ENCODE assay signal across 1 cellular context in genomic region chr11:61892085-61892370, GRCh38.
TF ChIP-seq lines count a peak whose summit lies in the region.

No MANE protein-coding gene starts in this region.

TF ChIP-seq in HepG2, 621 proteins besides CTCF, POLR2A, EP300 and RAD21:
- TF ChIP-seq ZNF121 (CRISPR knock-in tag; IDR thresholded peaks at IDR 0.05), result no peak
- TF ChIP-seq HNF4G (IDR thresholded peaks at IDR 0.05; ENCODE audit: borderline replicate concordance, low read depth, low read length), result no peak
- no peak for TF ChIP-seq HNF4G (CRISPR knock-in tag; IDR thresholded peaks at IDR 0.05; ENCODE audit: borderline replicate concordance, low read depth)
- TF ChIP-seq TCF12 (IDR thresholded peaks at IDR 0.05), result no peak
- TF ChIP-seq TCF12 (CRISPR knock-in tag; IDR thresholded peaks at IDR 0.05), result no peak
- no peak for TF ChIP-seq PRPF4 (IDR thresholded peaks at IDR 0.05; ENCODE audit: low read depth, low read length, poor library complexity, severe bottlenecking)
- TF ChIP-seq TCF7L2 (IDR thresholded peaks at IDR 0.05; ENCODE audit: low read depth, low read length), result no peak
- TF ChIP-seq KLF11 (CRISPR knock-in tag; IDR thresholded peaks at IDR 0.05), result no peak
- no peak for TF ChIP-seq ZNF337 (CRISPR knock-in tag; IDR thresholded peaks at IDR 0.05; ENCODE audit: borderline replicate concordance, low read depth)
- TF ChIP-seq XBP1 (CRISPR knock-in tag; IDR thresholded peaks at IDR 0.05), result no peak
- no peak for TF ChIP-seq MEIS2 (CRISPR knock-in tag; IDR thresholded peaks at IDR 0.05)
- TF ChIP-seq ARHGAP35 (CRISPR knock-in tag; IDR thresholded peaks at IDR 0.05; ENCODE audit: borderline replicate concordance), result 0 out of 2 replicates have a peak, but pooled peaks have one; percentile 5
- TF ChIP-seq ZNF607 (CRISPR knock-in tag; IDR thresholded peaks at IDR 0.05; ENCODE audit: borderline replicate concordance), result no peak
- TF ChIP-seq UBTF (CRISPR knock-in tag; IDR thresholded peaks at IDR 0.05), result 0 out of 2 replicates have a peak, but pooled peaks have one; percentile 0
- TF ChIP-seq KDM2A (CRISPR knock-in tag; IDR thresholded peaks at IDR 0.05; ENCODE audit: borderline replicate concordance, low read depth), result peak; percentile 19; the same call in 1 of the 2 replicates
TF ChIP-seq in HepG2: peak in this region for 3.
